8 cellular contexts compared by ENCODE assay signal in genomic region chr20:13800728-13801134, GRCh38. TPM values are rescaled to one million over a fixed set of nuclear protein-coding genes. Genes with fewer than 3 reads are reported as not detected.
DNase-seq lines count a peak whose midpoint lies in the region; ATAC-seq and TF ChIP-seq lines count a peak whose summit lies in the region.
"Had no signal": no experiment of that assay in that cellular context is flagged by ENCODE, and none has a peak within 500 bp of the region (broad histone marks: within the 10 kb centered on the region; RNA-seq: fewer than 3 reads in every experiment).

No MANE protein-coding gene starts in this region.

- no peak for TF ChIP-seq CTCF in RWPE2 (IDR thresholded peaks at IDR 0.05; ENCODE audit: poor library complexity, severe bottlenecking)

- DNase-seq in HPDE6-E6E7 (ENCODE audit: extremely low spot score) (peak; percentile 93), RWPE2 (ENCODE audit: low spot score) (peak; percentile 91), glomerular endothelial cell (ENCODE audit: extremely low read depth, low read depth, low spot score) (peak; percentile 14), skeletal muscle cell (ENCODE audit: low read depth) (peak; percentile 82)
- DNase-seq in stimulated activated effector memory CD8-positive, alpha-beta T cell treated with anti-CD3 and anti-CD28 coated beads, Interleukin-12 subunit alpha, Interleukin-12 subunit beta, amount 100 ng/mL, for 72 hours (ENCODE audit: low spot score in 2 of 2) = no peak
- no peak for DNase-seq in stimulated activated CD8-positive, alpha-beta memory T cell treated with anti-CD3 and anti-CD28 coated beads, Interleukin-4, amount 100 ng/mL, for 48 hours

- ATAC-seq in RWPE2 (ENCODE audit: low read depth) = peak; percentile 100
- no peak for ATAC-seq in stimulated activated effector memory CD8-positive, alpha-beta T cell treated with anti-CD3 and anti-CD28 coated beads, Interleukin-12 subunit alpha, Interleukin-12 subunit beta, amount 100 ng/mL, for 72 hours
- no peak for ATAC-seq in GM21360 (IDR thresholded peaks at IDR 0.05; ENCODE audit: unreplicated experiment)

- H3K27ac Mint-ChIP-seq in stimulated activated effector memory CD8-positive, alpha-beta T cell treated with anti-CD3 and anti-CD28 coated beads, Interleukin-12 subunit alpha, Interleukin-12 subunit beta, amount 100 ng/mL, for 72 hours = no peak overlapping the region

- no peaks in the 10 kb centered on the region for H3K9me3 ChIP-seq in RWPE2 (ENCODE audit: severe bottlenecking)

- H3K4me3 ChIP-seq in RWPE2 (ENCODE audit: severe bottlenecking) = no peak overlapping the region
- no peak overlapping the region for H3K4me3 ChIP-seq in skeletal muscle cell (ENCODE audit: low read depth, low read length)

- no peaks in the 10 kb centered on the region for H3K4me1 Mint-ChIP-seq in stimulated activated effector memory CD8-positive, alpha-beta T cell treated with anti-CD3 and anti-CD28 coated beads, Interleukin-12 subunit alpha, Interleukin-12 subunit beta, amount 100 ng/mL, for 72 hours

- H3K27me3 ChIP-seq in RWPE2 (ENCODE audit: insufficient read depth, poor library complexity, severe bottlenecking) = no peaks in the 10 kb centered on the region

- peak overlapping the region; percentile 60 for H3K27ac ChIP-seq in RWPE2 (ENCODE audit: poor library complexity, severe bottlenecking)
- H3K27ac ChIP-seq: KMS-11 had no signal

- H3K36me3 Mint-ChIP-seq in stimulated activated effector memory CD8-positive, alpha-beta T cell treated with anti-CD3 and anti-CD28 coated beads, Interleukin-12 subunit alpha, Interleukin-12 subunit beta, amount 100 ng/mL, for 72 hours = peaks cover 99% of the 10 kb centered on the region

- peaks cover 85% of the 10 kb centered on the region for H3K36me3 ChIP-seq in RWPE2 (ENCODE audit: low read depth)

- peaks cover 15% of the 10 kb centered on the region for H3K4me1 ChIP-seq in RWPE2 (ENCODE audit: insufficient read depth, poor library complexity, severe bottlenecking)

- H3K4me3 Mint-ChIP-seq in stimulated activated effector memory CD8-positive, alpha-beta T cell treated with anti-CD3 and anti-CD28 coated beads, Interleukin-12 subunit alpha, Interleukin-12 subunit beta, amount 100 ng/mL, for 72 hours = no peak overlapping the region

- H3K9me3 Mint-ChIP-seq in stimulated activated effector memory CD8-positive, alpha-beta T cell treated with anti-CD3 and anti-CD28 coated beads, Interleukin-12 subunit alpha, Interleukin-12 subunit beta, amount 100 ng/mL, for 72 hours = no peaks in the 10 kb centered on the region

RNA-seq across cellular contexts. Expression of gene NDUFAF5, which starts 15.9 kb away (rescaled TPM):
- total RNA-seq in glomerular endothelial cell = 11.0 and 17.5 TPM in 2 replicates

RNA-seq across cellular contexts. Expression of gene ESF1, which starts 16.0 kb away (rescaled TPM):
- 7.7 and 10.9 TPM in 2 replicates for total RNA-seq in glomerular endothelial cell

Comparison
In these comparisons a context has a peak if more than half of its experiments do, and no peak if none do; other contexts are left out.
1. DNase-seq: peak in HPDE6-E6E7 (single experiment), RWPE2 (single experiment), glomerular endothelial cell (single experiment) and skeletal muscle cell (single experiment); none in stimulated activated effector memory CD8-positive, alpha-beta T cell treated with anti-CD3 and anti-CD28 coated beads, Interleukin-12 subunit alpha, Interleukin-12 subunit beta, amount 100 ng/mL, for 72 hours (0 of 2) and stimulated activated CD8-positive, alpha-beta memory T cell treated with anti-CD3 and anti-CD28 coated beads, Interleukin-4, amount 100 ng/mL, for 48 hours (single experiment).